Comparison of ENCODE assay signal across 1 cellular context in the genomic region with DNA sequence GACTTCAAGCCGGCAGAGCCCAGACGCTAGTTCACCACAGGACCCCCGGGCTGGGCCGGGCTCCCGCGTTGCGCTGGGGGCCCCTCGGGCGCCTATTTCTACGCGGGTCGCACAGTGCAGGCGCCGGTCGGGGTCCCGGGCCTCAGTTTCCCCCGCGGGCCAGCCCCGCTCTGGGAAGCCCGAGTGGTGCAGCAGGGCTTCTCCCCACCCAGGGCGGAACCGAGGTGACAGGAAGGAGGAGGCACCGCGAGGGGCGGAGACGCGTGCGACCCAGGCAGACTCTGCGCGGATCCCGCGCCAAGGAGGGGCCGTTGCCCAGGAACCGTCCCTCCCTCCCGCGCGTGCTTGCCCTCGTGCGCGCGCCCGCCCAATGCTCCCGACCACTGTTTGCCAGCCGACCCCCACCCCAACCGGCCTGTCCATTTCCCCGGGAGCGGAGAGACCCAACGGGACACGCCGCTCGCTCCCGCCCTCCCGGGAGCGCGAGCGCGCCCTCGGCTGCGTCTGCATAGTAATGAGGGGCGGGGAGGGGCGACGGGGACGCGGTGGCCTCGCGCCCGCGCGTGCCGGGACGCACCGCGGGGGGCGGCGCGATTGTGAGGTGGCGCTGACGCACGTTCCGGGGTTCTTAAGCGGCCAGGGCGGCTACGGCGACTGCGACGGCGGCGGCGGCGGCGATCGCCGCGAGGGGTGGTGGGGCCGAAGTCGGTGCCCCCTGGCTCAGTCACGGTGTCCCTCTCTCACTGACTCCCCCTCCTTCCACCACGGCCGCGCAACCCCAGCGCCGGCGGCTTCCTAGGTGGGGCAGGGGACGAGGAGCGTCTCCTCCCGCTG.
A peak's percentile ranks its signal among the peaks of the same experiment; 100 is the strongest.
TF ChIP-seq lines count a peak whose summit lies in the region.

TSS of gene CPEB2 (plus strand) at position 657 of the 834 bp plus-strand sequence. CDS start 193 bp downstream, outside the sequence.

TF ChIP-seq in HepG2, 621 proteins besides CTCF, POLR2A, EP300 and RAD21 (continued from another document and continues in another):
- TF ChIP-seq SNAPC5 (CRISPR knock-in tag; IDR thresholded peaks at IDR 0.05; ENCODE audit: borderline replicate concordance), result peak; percentile 38
- TF ChIP-seq ZNF367 (CRISPR knock-in tag; IDR thresholded peaks at IDR 0.05; ENCODE audit: borderline replicate concordance), result no peak; the same call in 1 of the 2 replicates
- no peak for TF ChIP-seq CAMTA2 (CRISPR knock-in tag; IDR thresholded peaks at IDR 0.05; ENCODE audit: borderline replicate concordance)
- TF ChIP-seq, protein P1, sequence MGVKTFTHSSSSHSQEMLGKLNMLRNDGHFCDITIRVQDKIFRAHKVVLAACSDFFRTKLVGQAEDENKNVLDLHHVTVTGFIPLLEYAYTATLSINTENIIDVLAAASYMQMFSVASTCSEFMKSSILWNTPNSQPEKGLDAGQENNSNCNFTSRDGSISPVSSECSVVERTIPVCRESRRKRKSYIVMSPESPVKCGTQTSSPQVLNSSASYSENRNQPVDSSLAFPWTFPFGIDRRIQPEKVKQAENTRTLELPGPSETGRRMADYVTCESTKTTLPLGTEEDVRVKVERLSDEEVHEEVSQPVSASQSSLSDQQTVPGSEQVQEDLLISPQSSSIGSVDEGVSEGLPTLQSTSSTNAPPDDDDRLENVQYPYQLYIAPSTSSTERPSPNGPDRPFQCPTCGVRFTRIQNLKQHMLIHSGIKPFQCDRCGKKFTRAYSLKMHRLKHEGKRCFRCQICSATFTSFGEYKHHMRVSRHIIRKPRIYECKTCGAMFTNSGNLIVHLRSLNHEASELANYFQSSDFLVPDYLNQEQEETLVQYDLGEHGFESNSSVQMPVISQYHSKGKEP (CRISPR knock-in tag; IDR thresholded peaks at IDR 0.05), result no peak
- TF ChIP-seq, protein P2, sequence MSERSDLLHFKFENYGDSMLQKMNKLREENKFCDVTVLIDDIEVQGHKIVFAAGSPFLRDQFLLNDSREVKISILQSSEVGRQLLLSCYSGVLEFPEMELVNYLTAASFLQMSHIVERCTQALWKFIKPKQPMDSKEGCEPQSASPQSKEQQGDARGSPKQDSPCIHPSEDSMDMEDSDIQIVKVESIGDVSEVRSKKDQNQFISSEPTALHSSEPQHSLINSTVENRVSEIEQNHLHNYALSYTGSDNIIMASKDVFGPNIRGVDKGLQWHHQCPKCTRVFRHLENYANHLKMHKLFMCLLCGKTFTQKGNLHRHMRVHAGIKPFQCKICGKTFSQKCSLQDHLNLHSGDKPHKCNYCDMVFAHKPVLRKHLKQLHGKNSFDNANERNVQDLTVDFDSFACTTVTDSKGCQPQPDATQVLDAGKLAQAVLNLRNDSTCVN (CRISPR knock-in tag; IDR thresholded peaks at IDR 0.05; ENCODE audit: borderline replicate concordance), result no peak; the same call in 1 of the 2 replicates
- no peak for TF ChIP-seq SNAI1 (CRISPR knock-in tag; IDR thresholded peaks at IDR 0.05; ENCODE audit: borderline replicate concordance)
- TF ChIP-seq ZNF138 (CRISPR knock-in tag; IDR thresholded peaks at IDR 0.05; ENCODE audit: low read depth), result no peak
- no peak for TF ChIP-seq ZEB1 (IDR thresholded peaks at IDR 0.05; ENCODE audit: insufficient replicate concordance, low read depth)
- no peak for TF ChIP-seq ZNF775 (CRISPR knock-in tag; IDR thresholded peaks at IDR 0.05; ENCODE audit: borderline replicate concordance)
- TF ChIP-seq, protein P3, sequence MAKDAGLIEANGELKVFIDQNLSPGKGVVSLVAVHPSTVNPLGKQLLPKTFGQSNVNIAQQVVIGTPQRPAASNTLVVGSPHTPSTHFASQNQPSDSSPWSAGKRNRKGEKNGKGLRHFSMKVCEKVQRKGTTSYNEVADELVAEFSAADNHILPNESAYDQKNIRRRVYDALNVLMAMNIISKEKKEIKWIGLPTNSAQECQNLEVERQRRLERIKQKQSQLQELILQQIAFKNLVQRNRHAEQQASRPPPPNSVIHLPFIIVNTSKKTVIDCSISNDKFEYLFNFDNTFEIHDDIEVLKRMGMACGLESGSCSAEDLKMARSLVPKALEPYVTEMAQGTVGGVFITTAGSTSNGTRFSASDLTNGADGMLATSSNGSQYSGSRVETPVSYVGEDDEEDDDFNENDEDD (CRISPR knock-in tag; IDR thresholded peaks at IDR 0.05; ENCODE audit: borderline replicate concordance), result peak; percentile 82; the same call in 1 of the 2 replicates
- no peak for TF ChIP-seq EZH2 (conservative IDR thresholded peaks at IDR 0.05; ENCODE audit: low read depth, low read length)
- 0 out of 2 replicates have a peak, but pooled peaks have one; percentile 21 for TF ChIP-seq HIC2 (CRISPR knock-in tag; IDR thresholded peaks at IDR 0.05; ENCODE audit: low read depth)
- no peak; the same call in 1 of the 2 replicates for TF ChIP-seq NKX3-1 (CRISPR knock-in tag; IDR thresholded peaks at IDR 0.05)
- TF ChIP-seq, protein P4, sequence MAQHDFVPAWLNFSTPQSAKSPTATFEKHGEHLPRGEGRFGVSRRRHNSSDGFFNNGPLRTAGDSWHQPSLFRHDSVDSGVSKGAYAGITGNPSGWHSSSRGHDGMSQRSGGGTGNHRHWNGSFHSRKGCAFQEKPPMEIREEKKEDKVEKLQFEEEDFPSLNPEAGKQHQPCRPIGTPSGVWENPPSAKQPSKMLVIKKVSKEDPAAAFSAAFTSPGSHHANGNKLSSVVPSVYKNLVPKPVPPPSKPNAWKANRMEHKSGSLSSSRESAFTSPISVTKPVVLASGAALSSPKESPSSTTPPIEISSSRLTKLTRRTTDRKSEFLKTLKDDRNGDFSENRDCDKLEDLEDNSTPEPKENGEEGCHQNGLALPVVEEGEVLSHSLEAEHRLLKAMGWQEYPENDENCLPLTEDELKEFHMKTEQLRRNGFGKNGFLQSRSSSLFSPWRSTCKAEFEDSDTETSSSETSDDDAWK (CRISPR knock-in tag; IDR thresholded peaks at IDR 0.05), result no peak
- no peak for TF ChIP-seq CREBL2 (CRISPR knock-in tag; IDR thresholded peaks at IDR 0.05; ENCODE audit: borderline replicate concordance)
- TF ChIP-seq, protein P5, sequence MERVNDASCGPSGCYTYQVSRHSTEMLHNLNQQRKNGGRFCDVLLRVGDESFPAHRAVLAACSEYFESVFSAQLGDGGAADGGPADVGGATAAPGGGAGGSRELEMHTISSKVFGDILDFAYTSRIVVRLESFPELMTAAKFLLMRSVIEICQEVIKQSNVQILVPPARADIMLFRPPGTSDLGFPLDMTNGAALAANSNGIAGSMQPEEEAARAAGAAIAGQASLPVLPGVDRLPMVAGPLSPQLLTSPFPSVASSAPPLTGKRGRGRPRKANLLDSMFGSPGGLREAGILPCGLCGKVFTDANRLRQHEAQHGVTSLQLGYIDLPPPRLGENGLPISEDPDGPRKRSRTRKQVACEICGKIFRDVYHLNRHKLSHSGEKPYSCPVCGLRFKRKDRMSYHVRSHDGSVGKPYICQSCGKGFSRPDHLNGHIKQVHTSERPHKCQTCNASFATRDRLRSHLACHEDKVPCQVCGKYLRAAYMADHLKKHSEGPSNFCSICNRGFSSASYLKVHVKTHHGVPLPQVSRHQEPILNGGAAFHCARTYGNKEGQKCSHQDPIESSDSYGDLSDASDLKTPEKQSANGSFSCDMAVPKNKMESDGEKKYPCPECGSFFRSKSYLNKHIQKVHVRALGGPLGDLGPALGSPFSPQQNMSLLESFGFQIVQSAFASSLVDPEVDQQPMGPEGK (CRISPR knock-in tag; IDR thresholded peaks at IDR 0.05), result no peak; the same call in 1 of the 2 replicates
- TF ChIP-seq SMAD9 (CRISPR knock-in tag; IDR thresholded peaks at IDR 0.05), result no peak
- no peak for TF ChIP-seq MBD4 (IDR thresholded peaks at IDR 0.05; ENCODE audit: borderline replicate concordance, low read length)
- 0 out of 2 replicates have a peak, but pooled peaks have one; percentile 34 for TF ChIP-seq ZNF589 (CRISPR knock-in tag; conservative IDR thresholded peaks at IDR 0.05)
- TF ChIP-seq, protein P6, sequence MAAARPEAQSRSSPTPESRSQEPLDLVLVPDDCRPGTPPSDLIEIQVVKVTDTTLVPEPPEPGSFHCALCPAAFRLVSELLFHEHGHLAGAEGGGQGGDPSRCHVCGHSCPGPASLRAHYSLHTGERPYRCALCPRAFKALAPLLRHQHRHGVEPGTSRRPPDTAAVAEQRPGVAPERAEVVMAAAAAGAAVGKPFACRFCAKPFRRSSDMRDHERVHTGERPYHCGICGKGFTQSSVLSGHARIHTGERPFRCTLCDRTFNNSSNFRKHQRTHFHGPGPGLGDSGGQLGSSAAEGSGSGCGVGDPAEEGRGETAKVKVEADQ (CRISPR knock-in tag; IDR thresholded peaks at IDR 0.05; ENCODE audit: borderline replicate concordance), result 0 out of 2 replicates have a peak, but pooled peaks have one; percentile 50
- TF ChIP-seq, protein P7, sequence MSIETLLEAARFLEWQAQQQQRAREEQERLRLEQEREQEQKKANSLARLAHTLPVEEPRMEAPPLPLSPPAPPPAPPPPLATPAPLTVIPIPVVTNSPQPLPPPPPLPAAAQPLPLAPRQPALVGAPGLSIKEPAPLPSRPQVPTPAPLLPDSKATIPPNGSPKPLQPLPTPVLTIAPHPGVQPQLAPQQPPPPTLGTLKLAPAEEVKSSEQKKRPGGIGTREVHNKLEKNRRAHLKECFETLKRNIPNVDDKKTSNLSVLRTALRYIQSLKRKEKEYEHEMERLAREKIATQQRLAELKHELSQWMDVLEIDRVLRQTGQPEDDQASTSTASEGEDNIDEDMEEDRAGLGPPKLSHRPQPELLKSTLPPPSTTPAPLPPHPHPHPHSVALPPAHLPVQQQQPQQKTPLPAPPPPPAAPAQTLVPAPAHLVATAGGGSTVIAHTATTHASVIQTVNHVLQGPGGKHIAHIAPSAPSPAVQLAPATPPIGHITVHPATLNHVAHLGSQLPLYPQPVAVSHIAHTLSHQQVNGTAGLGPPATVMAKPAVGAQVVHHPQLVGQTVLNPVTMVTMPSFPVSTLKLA (IDR thresholded peaks at IDR 0.05), result peak; percentile 70
- no peak for TF ChIP-seq SMYD3 (CRISPR knock-in tag; IDR thresholded peaks at IDR 0.05)
- peak; percentile 91 for TF ChIP-seq CCDC6 (CRISPR knock-in tag; IDR thresholded peaks at IDR 0.05)
- TF ChIP-seq SMARCC2 (IDR thresholded peaks at IDR 0.05), result no peak
- TF ChIP-seq, protein P8, sequence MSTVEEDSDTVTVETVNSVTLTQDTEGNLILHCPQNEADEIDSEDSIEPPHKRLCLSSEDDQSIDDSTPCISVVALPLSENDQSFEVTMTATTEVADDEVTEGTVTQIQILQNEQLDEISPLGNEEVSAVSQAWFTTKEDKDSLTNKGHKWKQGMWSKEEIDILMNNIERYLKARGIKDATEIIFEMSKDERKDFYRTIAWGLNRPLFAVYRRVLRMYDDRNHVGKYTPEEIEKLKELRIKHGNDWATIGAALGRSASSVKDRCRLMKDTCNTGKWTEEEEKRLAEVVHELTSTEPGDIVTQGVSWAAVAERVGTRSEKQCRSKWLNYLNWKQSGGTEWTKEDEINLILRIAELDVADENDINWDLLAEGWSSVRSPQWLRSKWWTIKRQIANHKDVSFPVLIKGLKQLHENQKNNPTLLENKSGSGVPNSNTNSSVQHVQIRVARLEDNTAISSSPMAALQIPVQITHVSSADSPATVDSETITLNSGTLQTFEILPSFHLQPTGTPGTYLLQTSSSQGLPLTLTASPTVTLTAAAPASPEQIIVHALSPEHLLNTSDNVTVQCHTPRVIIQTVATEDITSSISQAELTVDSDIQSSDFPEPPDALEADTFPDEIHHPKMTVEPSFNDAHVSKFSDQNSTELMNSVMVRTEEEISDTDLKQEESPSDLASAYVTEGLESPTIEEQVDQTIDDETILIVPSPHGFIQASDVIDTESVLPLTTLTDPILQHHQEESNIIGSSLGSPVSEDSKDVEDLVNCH (CRISPR knock-in tag; IDR thresholded peaks at IDR 0.05), result no peak
- no peak for TF ChIP-seq TBX3 (IDR thresholded peaks at IDR 0.05; ENCODE audit: borderline replicate concordance)
- no peak for TF ChIP-seq ISX (CRISPR knock-in tag; conservative IDR thresholded peaks at IDR 0.05)
- TF ChIP-seq SIX1 (CRISPR knock-in tag; IDR thresholded peaks at IDR 0.05; ENCODE audit: borderline replicate concordance), result no peak
- no peak for TF ChIP-seq NFE2 (CRISPR knock-in tag; IDR thresholded peaks at IDR 0.05)
- TF ChIP-seq ZBTB46 (CRISPR knock-in tag; IDR thresholded peaks at IDR 0.05; ENCODE audit: borderline replicate concordance), result no peak
- TF ChIP-seq ZNF317 (CRISPR knock-in tag; IDR thresholded peaks at IDR 0.05), result 0 out of 2 replicates have a peak, but pooled peaks have one; percentile 47
- TF ChIP-seq CENPBD1 (CRISPR knock-in tag; IDR thresholded peaks at IDR 0.05; ENCODE audit: borderline replicate concordance, low read depth), result no peak
- TF ChIP-seq FOSL1 (CRISPR knock-in tag; IDR thresholded peaks at IDR 0.05; ENCODE audit: borderline replicate concordance), result no peak
- TF ChIP-seq ADNP (CRISPR knock-in tag; IDR thresholded peaks at IDR 0.05), result no peak
- no peak; the same call in 1 of the 2 replicates for TF ChIP-seq KMT2A (CRISPR knock-in tag; IDR thresholded peaks at IDR 0.05)
- TF ChIP-seq ZNF496 (CRISPR knock-in tag; IDR thresholded peaks at IDR 0.05; ENCODE audit: insufficient replicate concordance), result no peak
- no peak for TF ChIP-seq ZNF629 (CRISPR knock-in tag; conservative IDR thresholded peaks at IDR 0.05)
